1 cellular context compared by ENCODE assay signal in genomic region chr7:100662377-100662776, GRCh38.
TF ChIP-seq lines count a peak whose summit lies in the region.

No MANE protein-coding gene starts in this region.

TF ChIP-seq in K562, 482 proteins besides CTCF, POLR2A, EP300 and RAD21:
- TF ChIP-seq SMAD1 (IDR thresholded peaks at IDR 0.05; ENCODE audit: low read depth, low read length, partially characterized antibody): no peak
- TF ChIP-seq SMARCE1 (IDR thresholded peaks at IDR 0.05): no peak
- no peak for TF ChIP-seq ZSCAN32 (CRISPR knock-in tag; IDR thresholded peaks at IDR 0.05)
- TF ChIP-seq CLOCK (CRISPR knock-in tag; IDR thresholded peaks at IDR 0.05; ENCODE audit: borderline replicate concordance): no peak
- TF ChIP-seq C11orf30 (IDR thresholded peaks at IDR 0.05; ENCODE audit: low read depth): no peak
- TF ChIP-seq TCF7 (IDR thresholded peaks at IDR 0.05; ENCODE audit: borderline replicate concordance): no peak
- TF ChIP-seq TSC22D4 (tag; IDR thresholded peaks at IDR 0.05): no peak
- TF ChIP-seq USF2 (CRISPR knock-in tag; IDR thresholded peaks at IDR 0.05): peak; percentile 53; the same call in 1 of the 2 replicates
- no peak for TF ChIP-seq EHMT2 (IDR thresholded peaks at IDR 0.05)
- TF ChIP-seq, protein P1, sequence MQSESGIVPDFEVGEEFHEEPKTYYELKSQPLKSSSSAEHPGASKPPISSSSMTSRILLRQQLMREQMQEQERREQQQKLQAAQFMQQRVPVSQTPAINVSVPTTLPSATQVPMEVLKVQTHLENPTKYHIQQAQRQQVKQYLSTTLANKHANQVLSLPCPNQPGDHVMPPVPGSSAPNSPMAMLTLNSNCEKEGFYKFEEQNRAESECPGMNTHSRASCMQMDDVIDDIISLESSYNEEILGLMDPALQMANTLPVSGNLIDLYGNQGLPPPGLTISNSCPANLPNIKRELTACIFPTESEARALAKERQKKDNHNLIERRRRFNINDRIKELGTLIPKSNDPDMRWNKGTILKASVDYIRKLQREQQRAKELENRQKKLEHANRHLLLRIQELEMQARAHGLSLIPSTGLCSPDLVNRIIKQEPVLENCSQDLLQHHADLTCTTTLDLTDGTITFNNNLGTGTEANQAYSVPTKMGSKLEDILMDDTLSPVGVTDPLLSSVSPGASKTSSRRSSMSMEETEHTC (IDR thresholded peaks at IDR 0.05): no peak
- peak; percentile 54 for TF ChIP-seq BHLHE40 (IDR thresholded peaks at IDR 0.05; ENCODE audit: low read length)
- peak; percentile 81 for TF ChIP-seq NFIC (IDR thresholded peaks at IDR 0.05)
- no peak for TF ChIP-seq RBM25 (IDR thresholded peaks at IDR 0.05; ENCODE audit: low read depth, low read length, severe bottlenecking)
